In the genomic region with DNA sequence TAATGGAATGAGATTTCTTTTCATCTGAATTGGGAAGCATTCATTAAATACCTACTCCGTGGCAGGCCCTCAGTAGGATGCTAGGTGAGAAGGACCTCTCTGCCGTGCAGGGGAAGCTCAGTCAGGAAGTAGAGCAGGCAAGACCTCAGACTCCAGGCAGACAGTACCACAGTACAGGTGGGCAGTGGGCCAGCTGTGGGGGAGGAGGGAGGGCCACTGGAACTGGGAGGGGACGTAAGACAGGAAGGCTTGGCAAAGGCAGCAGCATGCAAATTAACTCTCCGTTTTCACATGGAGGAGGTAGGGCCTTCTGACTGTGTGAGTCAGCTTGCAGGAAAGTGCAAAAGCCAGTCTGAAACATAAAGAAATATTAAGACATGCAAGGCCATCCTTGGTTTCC, we compare ENCODE assay signal across 8 cellular contexts.
DNase-seq lines count a peak whose midpoint lies in the region; ATAC-seq and TF ChIP-seq lines count a peak whose summit lies in the region.

No MANE protein-coding gene starts in this region.

- ATAC-seq in HG02981 (IDR thresholded peaks at IDR 0.05; ENCODE audit: unreplicated experiment) (peak; percentile 45), HG03097 (IDR thresholded peaks at IDR 0.05; ENCODE audit: low FRiP score, unreplicated experiment) (no peak)

- H3K4me2 ChIP-seq in OCI-LY7 (ENCODE audit: low read length) = no peak overlapping the region

- WGBS in sigmoid colon, 2 donors = 31 to 49% methylated on average over 4 of the region's 4 CpGs

- H3K27ac ChIP-seq in OCI-LY7 (ENCODE audit: low read depth, low read length, poor library complexity, severe bottlenecking) (no peak overlapping the region), sigmoid colon (peak overlapping the region in 3 of 4 donors; percentile 48 to 61 (median 48))

- no peaks in the 10 kb centered on the region for H4K20me1 ChIP-seq in OCI-LY7 (ENCODE audit: insufficient read depth, low read length)

- H3K9me3 ChIP-seq in OCI-LY7 (ENCODE audit: low read length) (no peaks in the 10 kb centered on the region), sigmoid colon (no peaks in the 10 kb centered on the region)

- POLR2A ChIA-PET in OCI-LY7 (lab: Charles Lee) = interaction anchor here (0.5 to 0.9 kb wide), 2 partner anchors 248 to 350 kb away, joined by 3 read pairs; no protein-coding TSS in a partner anchor

- no TSS peak for BruUV-seq in OCI-LY7 (replicated peaks; lab: Mats Ljungman, UMichigan)

- no peaks in the 10 kb centered on the region for H3K79me2 ChIP-seq in OCI-LY7 (ENCODE audit: insufficient read depth, low read depth, low read length)

- H3K4me1 ChIP-seq in OCI-LY7 (ENCODE audit: insufficient read depth, low read length, poor library complexity, severe bottlenecking) = no peaks in the 10 kb centered on the region
- peaks cover 0 to 17% (median 15%) of the 10 kb centered on the region in 4 donors for H3K4me1 ChIP-seq in sigmoid colon

- CTCF ChIA-PET in OCI-LY7 (lab: Charles Lee; ENCODE audit: unreplicated experiment) = no interaction called here

- TF ChIP-seq EP300 in sigmoid colon (IDR thresholded peaks at IDR 0.05) = no peak

- H3K4me3 ChIP-seq in OCI-LY7 (ENCODE audit: low read depth, low read length, poor library complexity, severe bottlenecking) = no peak overlapping the region
- H3K4me3 ChIP-seq in fibroblast of villous mesenchyme (ENCODE audit: low read depth, low read length) = no peak overlapping the region
- H3K4me3 ChIP-seq in sigmoid colon = no peak overlapping the region

- peak; percentile 8 for DNase-seq in CD1c-positive myeloid dendritic cell (ENCODE audit: extremely low spot score)
- DNase-seq in OCI-LY7 (ENCODE audit: low spot score) = peak; percentile 5
- DNase-seq in fibroblast of villous mesenchyme (ENCODE audit: low read depth) = peak; percentile 29
- DNase-seq in sigmoid colon = peak; percentile 89
- no peak for DNase-seq in activated CD4-positive, CD25-positive, alpha-beta regulatory T cell treated with anti-CD3 and anti-CD28 coated beads, Interleukin-2, amount 50 U/mL, for 72 hours
- DNase-seq in dedifferentiated amniotic fluid mesenchymal stem cell (ENCODE audit: extremely low spot score) = no peak

- no peak overlapping the region for H2AFZ ChIP-seq in OCI-LY7 (ENCODE audit: low read length)

- intact Hi-C loops in OCI-LY7 (cut with micrococcal nuclease; ENCODE audit: unreplicated experiment) (no loop called here), sigmoid colon (cut with DNase I) (no loop called here)

- TF ChIP-seq CTCF in OCI-LY7 (conservative IDR thresholded peaks at IDR 0.05; ENCODE audit: low read length) = no peak
- no peak for TF ChIP-seq CTCF in fibroblast of villous mesenchyme (IDR thresholded peaks at IDR 0.05; ENCODE audit: insufficient read depth, low read depth, low read length)
- TF ChIP-seq CTCF in sigmoid colon (IDR thresholded peaks at IDR 0.05) = no peak

- H3K9me2 ChIP-seq in OCI-LY7 (ENCODE audit: insufficient read depth, low read length) = no peaks in the 10 kb centered on the region

- no peak for TF ChIP-seq POLR2A in sigmoid colon (IDR thresholded peaks at IDR 0.05)

- no peaks in the 10 kb centered on the region for H3K36me3 ChIP-seq in OCI-LY7 (ENCODE audit: insufficient read depth, low read length)
- H3K36me3 ChIP-seq in sigmoid colon = no peaks in the 10 kb centered on the region

- H3K27me3 ChIP-seq in sigmoid colon = no peaks in the 10 kb centered on the region

Comparison
In these comparisons a context has a peak if more than half of its experiments do, and no peak if none do; other contexts are left out.
1. DNase-seq: peak in CD1c-positive myeloid dendritic cell (single experiment), OCI-LY7 (single experiment), fibroblast of villous mesenchyme (single experiment) and sigmoid colon (single experiment); none in activated CD4-positive, CD25-positive, alpha-beta regulatory T cell treated with anti-CD3 and anti-CD28 coated beads, Interleukin-2, amount 50 U/mL, for 72 hours (single experiment) and dedifferentiated amniotic fluid mesenchymal stem cell (single experiment).